ENCODE assay signal across 18 cellular contexts in the genomic region with DNA sequence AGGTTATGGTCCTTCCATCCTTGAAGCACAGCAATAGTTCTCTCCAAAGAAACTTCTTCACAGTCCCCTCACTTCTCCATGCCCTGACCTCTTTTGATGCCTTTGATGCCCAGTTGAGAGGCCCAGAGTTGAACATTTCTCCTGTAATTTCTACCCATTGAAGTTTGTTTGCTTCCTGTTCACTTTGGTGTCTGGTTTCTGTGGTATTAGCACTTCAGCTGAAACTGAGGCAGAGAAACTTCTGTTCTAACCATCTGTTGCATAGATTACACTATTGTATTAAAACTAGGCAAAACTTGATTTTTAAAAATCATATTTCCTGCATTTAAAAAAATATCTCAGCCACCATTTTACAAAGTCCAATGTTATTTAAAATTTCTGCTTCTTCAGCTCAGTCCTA.
"Had no signal": no experiment of that assay in that cellular context is flagged by ENCODE, and none has a peak within 500 bp of the region (broad histone marks: within the 10 kb centered on the region; RNA-seq: fewer than 3 reads in every experiment).

No MANE protein-coding gene starts in this region.

- H3K27me3 Mint-ChIP-seq: stimulated activated naive CD8-positive, alpha-beta T cell treated with anti-CD3 and anti-CD28 coated beads, Interleukin-15, Interleukin-2, amounts not matched to agents 100 ng/mL and 50 ng/mL, for 24 hours had no signal

- H3K36me3 Mint-ChIP-seq: activated naive CD4-positive, alpha-beta T cell treated with anti-CD3 and anti-CD28 coated beads, Interleukin-2, amount 10 ng/mL, durations not matched to agents 7 days and 5 days; neural progenitor cell had no signal

- H3K4me1 Mint-ChIP-seq: activated naive CD4-positive, alpha-beta T cell treated with anti-CD3 and anti-CD28 coated beads, Interleukin-2, amount 10 ng/mL, durations not matched to agents 7 days and 5 days; neural progenitor cell had no signal

- H3K27ac Mint-ChIP-seq: activated naive CD4-positive, alpha-beta T cell treated with anti-CD3 and anti-CD28 coated beads, Interleukin-2, amount 10 ng/mL, durations not matched to agents 7 days and 5 days; activated T-helper 2 cell treated with anti-CD3 and anti-CD28 coated beads, Interferon-gamma antibody, Interleukin-2, Interleukin-4, amounts not matched to agents 10 μg/mL and 5 μg/mL and 100 μg/mL, durations not matched to agents 14 hours and 24 hours and 36 hours; neural progenitor cell; stimulated activated naive CD8-positive, alpha-beta T cell treated with anti-CD3 and anti-CD28 coated beads, Interleukin-15, Interleukin-2, amounts not matched to agents 100 ng/mL and 50 ng/mL, for 24 hours had no signal

- H3K4me3 ChIP-seq: ascending aorta, breast epithelium, lung, neural progenitor cell, ovary, right lobe of liver, suprapubic skin had no signal

- H3K9me3 Mint-ChIP-seq: activated naive CD4-positive, alpha-beta T cell treated with anti-CD3 and anti-CD28 coated beads, Interleukin-2, amount 10 ng/mL, durations not matched to agents 7 days and 5 days; activated T-helper 2 cell treated with anti-CD3 and anti-CD28 coated beads, Interferon-gamma antibody, Interleukin-2, Interleukin-4, amounts not matched to agents 10 μg/mL and 5 μg/mL and 100 μg/mL, durations not matched to agents 14 hours and 24 hours and 36 hours; stimulated activated naive CD8-positive, alpha-beta T cell treated with anti-CD3 and anti-CD28 coated beads, Interleukin-15, Interleukin-2, amounts not matched to agents 100 ng/mL and 50 ng/mL, for 24 hours had no signal

- H3K27ac ChIP-seq: ascending aorta, breast epithelium, epithelial cell of prostate, neural progenitor cell, ovary, right lobe of liver, suprapubic skin had no signal

- ATAC-seq: left colon, right lobe of liver had no signal

- H3K27me3 ChIP-seq: ascending aorta, neural progenitor cell, ovary, right lobe of liver, suprapubic skin had no signal

- H3K36me3 ChIP-seq: ascending aorta, breast epithelium, neural progenitor cell, ovary, right lobe of liver, suprapubic skin had no signal

- H3K4me3 Mint-ChIP-seq: activated naive CD4-positive, alpha-beta T cell treated with anti-CD3 and anti-CD28 coated beads, Interleukin-2, amount 10 ng/mL, durations not matched to agents 7 days and 5 days; neural progenitor cell; stimulated activated naive CD8-positive, alpha-beta T cell treated with anti-CD3 and anti-CD28 coated beads, Interleukin-15, Interleukin-2, amounts not matched to agents 100 ng/mL and 50 ng/mL, for 24 hours had no signal

- H3K4me1 ChIP-seq: ascending aorta, breast epithelium, neural progenitor cell, right lobe of liver, suprapubic skin had no signal

- H3K9ac ChIP-seq: neural progenitor cell had no signal

- H3K4me2 ChIP-seq: neural progenitor cell had no signal

- DNase-seq: activated CD4-positive, alpha-beta T cell treated with anti-CD3 and anti-CD28 coated beads, Interleukin-2, amount 50 U/mL, for 1 hour; activated naive CD4-positive, alpha-beta T cell treated with anti-CD3 and anti-CD28 coated beads, Interleukin-2, amount 10 ng/mL, durations not matched to agents 7 days and 5 days; activated T-cell treated with anti-CD3 and anti-CD28 coated beads, Interleukin-2, amount 50 U/mL, for 1 hour; dermis blood vessel endothelial cell; foreskin melanocyte; left colon; midbrain; ovary; right lobe of liver; trophoblast cell had no signal
